ENCODE assay signal across 17 cellular contexts in genomic region chr2:12709207-12709522, GRCh38. TPM values are rescaled to one million over a fixed set of nuclear protein-coding genes. Genes with fewer than 3 reads are reported as not detected.
DNase-seq lines count a peak whose midpoint lies in the region; ATAC-seq and TF ChIP-seq lines count a peak whose summit lies in the region.
"Had no signal": no experiment of that assay in that cellular context is flagged by ENCODE, and none has a peak within 500 bp of the region (broad histone marks: within the 10 kb centered on the region; RNA-seq: fewer than 3 reads in every experiment).

No MANE protein-coding gene starts in this region.

- POLR2A ChIA-PET in CD4-positive, alpha-beta T cell (lab: Charles Lee) = interaction anchor here (0.6 to 2.2 kb wide), 14 partner anchors 9 to 879 kb away, joined by 3 to 25 read pairs (median 4); partner anchors contain the start of gene TRIB2
- POLR2A ChIA-PET in OCI-LY7 (lab: Charles Lee) = interaction anchor here (0.8 to 0.9 kb wide), 2 partner anchors 8 to 11 kb away, joined by 3 to 6 read pairs; no protein-coding TSS in a partner anchor

- H2AFZ ChIP-seq in OCI-LY7 (ENCODE audit: low read length) = no peak overlapping the region

- TF ChIP-seq CTCF in CD4-positive, alpha-beta T cell (IDR thresholded peaks at IDR 0.05) = no peak
- TF ChIP-seq CTCF in OCI-LY7 (conservative IDR thresholded peaks at IDR 0.05; ENCODE audit: low read length) = no peak

- H3K4me2 ChIP-seq in OCI-LY7 (ENCODE audit: low read length) = no peak overlapping the region

- H3K9me3 Mint-ChIP-seq in CD4-positive, alpha-beta T cell = no peaks in the 10 kb centered on the region

- DNase-seq in CD1c-positive myeloid dendritic cell (ENCODE audit: extremely low spot score) = peak; percentile 29
- DNase-seq in CD4-positive, alpha-beta T cell = peak in 4 of 10 experiments; percentile 14 to 35 (median 24)
- DNase-seq in OCI-LY7 (ENCODE audit: low spot score) = peak; percentile 13
- DNase-seq in effector CD4-positive, alpha-beta T cell = peak; percentile 11
- DNase-seq in NCI-H2196 treated with DMSO at 0.1 percent for 48 hours (lab: John Stamatoyannopoulos, UW; ENCODE audit: unreplicated experiment) = no peak
- no peak for DNase-seq in SHP77 (lab: John Stamatoyannopoulos, UW)
- no peak for DNase-seq in COR-L47 (lab: John Stamatoyannopoulos, UW)
- DNase-seq: BE2C, dorsolateral prefrontal cortex, head of caudate nucleus, Kasumi-1, mammary epithelial cell, NCI-H1436, NCI-H345, trophoblast cell had no signal

- H4K20me1 ChIP-seq in OCI-LY7 (ENCODE audit: insufficient read depth, low read length) = no peaks in the 10 kb centered on the region

- H3K79me2 ChIP-seq in OCI-LY7 (ENCODE audit: insufficient read depth, low read depth, low read length) = no peaks in the 10 kb centered on the region

- no peaks in the 10 kb centered on the region for H3K27me3 Mint-ChIP-seq in CD4-positive, alpha-beta T cell
- H3K27me3 Mint-ChIP-seq: stimulated activated memory B cell treated with anti-CD40 and anti-IgM and Interleukin-4, amounts not matched to agents 10 μg/mL and 1 μg/mL and 100 μg/mL, for 72 hours had no signal

- H3K4me3 Mint-ChIP-seq in CD4-positive, alpha-beta T cell = peak overlapping the region; percentile 8
- H3K4me3 Mint-ChIP-seq: stimulated activated memory B cell treated with anti-CD40 and anti-IgM and Interleukin-4, amounts not matched to agents 10 μg/mL and 1 μg/mL and 100 μg/mL, for 72 hours had no signal

- H3K4me1 ChIP-seq in OCI-LY7 (ENCODE audit: insufficient read depth, low read length, poor library complexity, severe bottlenecking) = no peaks in the 10 kb centered on the region
- H3K4me1 ChIP-seq: BE2C had no signal

- peak overlapping the region; percentile 90 for H3K27ac Mint-ChIP-seq in CD4-positive, alpha-beta T cell
- H3K27ac Mint-ChIP-seq: stimulated activated memory B cell treated with anti-CD40 and anti-IgM and Interleukin-4, amounts not matched to agents 10 μg/mL and 1 μg/mL and 100 μg/mL, for 72 hours had no signal

- BruUV-seq in OCI-LY7 (replicated peaks; lab: Mats Ljungman, UMichigan) = no TSS peak

- H3K36me3 Mint-ChIP-seq in CD4-positive, alpha-beta T cell (ENCODE audit: low read depth) = no peaks in the 10 kb centered on the region
- H3K36me3 Mint-ChIP-seq: stimulated activated memory B cell treated with anti-CD40 and anti-IgM and Interleukin-4, amounts not matched to agents 10 μg/mL and 1 μg/mL and 100 μg/mL, for 72 hours had no signal

- no peaks in the 10 kb centered on the region for H3K9me3 ChIP-seq in CD4-positive, alpha-beta T cell (ENCODE audit: control insufficient read depth, low read length)
- H3K9me3 ChIP-seq in OCI-LY7 (ENCODE audit: low read length) = no peaks in the 10 kb centered on the region
- H3K9me3 ChIP-seq: BE2C, prostate gland had no signal

- no peak overlapping the region for H3K4me3 ChIP-seq in OCI-LY7 (ENCODE audit: low read depth, low read length, poor library complexity, severe bottlenecking)
- H3K4me3 ChIP-seq: dorsolateral prefrontal cortex, prostate gland had no signal

- CTCF ChIA-PET in CD4-positive, alpha-beta T cell (lab: Charles Lee) = interaction anchor here (0.8 to 1.9 kb wide), 3 partner anchors 8 to 222 kb away, joined by 3 to 5 read pairs (median 4); partner anchors contain the start of gene TRIB2
- CTCF ChIA-PET in OCI-LY7 (lab: Charles Lee; ENCODE audit: unreplicated experiment) = no interaction called here

- H3K27ac ChIP-seq in CD4-positive, alpha-beta T cell (ENCODE audit: low read depth, low read length) = peak overlapping the region; percentile 60
- no peak overlapping the region for H3K27ac ChIP-seq in OCI-LY7 (ENCODE audit: low read depth, low read length, poor library complexity, severe bottlenecking)
- H3K27ac ChIP-seq: dorsolateral prefrontal cortex, prostate gland had no signal

- peaks cover 68% of the 10 kb centered on the region for H3K4me1 Mint-ChIP-seq in CD4-positive, alpha-beta T cell (ENCODE audit: low read depth)

- intact Hi-C loops in CD4-positive, alpha-beta T cell (cut with DNase I, micrococcal nuclease) = no loop called here
- intact Hi-C loops in OCI-LY7 (cut with micrococcal nuclease; ENCODE audit: unreplicated experiment) = no loop called here

- no peaks in the 10 kb centered on the region for H3K27me3 ChIP-seq in CD4-positive, alpha-beta T cell (ENCODE audit: control insufficient read depth, insufficient read depth, low read length)
- H3K27me3 ChIP-seq: BE2C, dorsolateral prefrontal cortex had no signal

- H3K36me3 ChIP-seq in OCI-LY7 (ENCODE audit: insufficient read depth, low read length) = no peaks in the 10 kb centered on the region
- H3K36me3 ChIP-seq: BE2C, prostate gland had no signal

- ATAC-seq in CD4-positive, alpha-beta T cell (ENCODE audit: poor library complexity) = peak; percentile 94
- ATAC-seq: stimulated activated memory B cell treated with anti-CD40 and anti-IgM and Interleukin-4, amounts not matched to agents 10 μg/mL and 1 μg/mL and 100 μg/mL, for 72 hours had no signal

- H3K9me2 ChIP-seq in OCI-LY7 (ENCODE audit: insufficient read depth, low read length) = no peaks in the 10 kb centered on the region

RNA-seq across cellular contexts. Expression of gene TRIB2, which starts 7.6 kb away (rescaled TPM):
- total RNA-seq in CD4-positive, alpha-beta T cell = 100 to 1,000 TPM in 1 of 2 experiments, 10 to 100 TPM in 1; 91.3 to 102 TPM
- total RNA-seq in OCI-LY7 (2014; rRNA removed; shearing (Covaris generic)) = 11.8 and 18.8 TPM in 2 replicates
- total RNA-seq in OCI-LY7 (2022) = 25.5 and 26.0 TPM in 2 replicates

Comparison
In these comparisons a context has a peak if more than half of its experiments do, and no peak if none do; other contexts are left out.
1. DNase-seq: peak in CD1c-positive myeloid dendritic cell (single experiment), OCI-LY7 (single experiment) and effector CD4-positive, alpha-beta T cell (single experiment); none in NCI-H2196 treated with DMSO at 0.1 percent for 48 hours (single experiment), SHP77 (0 of 2) and COR-L47 (single experiment).